8 cellular contexts compared by ENCODE assay signal in genomic region chr11:78645226-78646202, GRCh38.
DNase-seq lines count a peak whose midpoint lies in the region; TF ChIP-seq lines count a peak whose summit lies in the region.

No MANE protein-coding gene starts in this region.

- H3K4me1 ChIP-seq in hepatocyte (ENCODE audit: insufficient read depth) (no peaks in the 10 kb centered on the region), skeletal muscle satellite cell (ENCODE audit: control insufficient read depth, insufficient read depth, low read length) (no peaks in the 10 kb centered on the region)

- no peaks in the 10 kb centered on the region for H3K36me3 Mint-ChIP-seq in T-helper 1 cell treated with Interleukin-12 subunit alpha and Interleukin-12 subunit beta and Interleukin-4 antibody, amounts not matched to agents 30 μg/mL and 1 μg/mL, for 36 hours (ENCODE audit: low read depth)

- no peaks in the 10 kb centered on the region for H3K9me3 Mint-ChIP-seq in T-helper 1 cell treated with Interleukin-12 subunit alpha and Interleukin-12 subunit beta and Interleukin-4 antibody, amounts not matched to agents 30 μg/mL and 1 μg/mL, for 36 hours

- no peak overlapping the region for H3K4me3 ChIP-seq in hepatocyte
- no peak overlapping the region for H3K4me3 ChIP-seq in skeletal muscle satellite cell (ENCODE audit: low read length)

- CTCF ChIA-PET in HEK293T (lab: Yijun Ruan, JAX), result interaction anchor here (0.6 to 4.9 kb wide), 33 partner anchors 10 to 1138 kb away, joined by 3 to 80 read pairs (median 4); partner anchors contain the start of genes NARS2 and TENM4

- peaks cover 21% of the 10 kb centered on the region for H3K4me1 Mint-ChIP-seq in T-helper 1 cell treated with Interleukin-12 subunit alpha and Interleukin-12 subunit beta and Interleukin-4 antibody, amounts not matched to agents 30 μg/mL and 1 μg/mL, for 36 hours (ENCODE audit: low read depth)

- H3K27ac ChIP-seq in hepatocyte, result no peak overlapping the region

- H3K9ac ChIP-seq in skeletal muscle satellite cell (ENCODE audit: low read depth, low read length), result no peak overlapping the region

- H3K9me3 ChIP-seq in hepatocyte (ENCODE audit: low read depth), result no peaks in the 10 kb centered on the region
- H3K9me3 ChIP-seq in skeletal muscle satellite cell (replicated peaks; ENCODE audit: low read length), result no peaks in the 10 kb centered on the region

- WGBS in hepatocyte (ENCODE audit: low lambda C conversion rate, missing lambda C conversion rate), result 45% methylated on average over 5 of the region's 5 CpGs

- H2AFZ ChIP-seq in hepatocyte, result no peak overlapping the region

- H3K27me3 Mint-ChIP-seq in T-helper 1 cell treated with Interleukin-12 subunit alpha and Interleukin-12 subunit beta and Interleukin-4 antibody, amounts not matched to agents 30 μg/mL and 1 μg/mL, for 36 hours (ENCODE audit: low read depth), result no peaks in the 10 kb centered on the region

- no peaks in the 10 kb centered on the region for H4K20me1 ChIP-seq in hepatocyte (ENCODE audit: insufficient read depth, poor library complexity, severe bottlenecking)

- DNase-seq in GM10266 (ENCODE audit: extremely low spot score) (peak; percentile 79), HEK293T (ENCODE audit: extremely low spot score) (peak; percentile 74), NCI-H1092 treated with DMSO at 0.1 percent for 48 hours (lab: John Stamatoyannopoulos, UW) (peak; percentile 80), anterior cingulate cortex (lab: John Stamatoyannopoulos, UW) (peak in 54 of 58 donors; percentile 9 to 79 (median 40)), hepatocyte (ENCODE audit: low spot score) (peak; percentile 81), DMS114 treated with DMSO at 0.1 percent for 48 hours (lab: John Stamatoyannopoulos, UW; ENCODE audit: unreplicated experiment) (no peak)

- H3K79me2 ChIP-seq in hepatocyte, result no peaks in the 10 kb centered on the region

- H3K4me3 Mint-ChIP-seq in T-helper 1 cell treated with Interleukin-12 subunit alpha and Interleukin-12 subunit beta and Interleukin-4 antibody, amounts not matched to agents 30 μg/mL and 1 μg/mL, for 36 hours, result peak overlapping the region; percentile 29

- H3K9me2 ChIP-seq in hepatocyte (replicated peaks; ENCODE audit: insufficient read depth), result no peaks in the 10 kb centered on the region

- H3K27me3 ChIP-seq in hepatocyte (no peaks in the 10 kb centered on the region), skeletal muscle satellite cell (ENCODE audit: control insufficient read depth, insufficient read depth, low read length) (peaks cover 16% of the 10 kb centered on the region)

- POLR2A ChIA-PET in HEK293T (lab: Yijun Ruan, JAX), result no interaction called here

- H3K4me2 ChIP-seq in hepatocyte (no peak overlapping the region), skeletal muscle satellite cell (ENCODE audit: low read length) (peak overlapping the region; percentile 54)

- no peaks in the 10 kb centered on the region for H3K36me3 ChIP-seq in hepatocyte (replicated peaks; ENCODE audit: insufficient read depth, low read depth)
- no peaks in the 10 kb centered on the region for H3K36me3 ChIP-seq in skeletal muscle satellite cell (ENCODE audit: insufficient read depth, low read length)

- peak; percentile 97 for TF ChIP-seq CTCF in GM10266 (IDR thresholded peaks at IDR 0.05; ENCODE audit: control insufficient read depth, insufficient read depth, low read depth, missing control alignments)
- peak; percentile 99 for TF ChIP-seq CTCF in hepatocyte (IDR thresholded peaks at IDR 0.05; ENCODE audit: poor library complexity)

- no peak overlapping the region for H3K27ac Mint-ChIP-seq in T-helper 1 cell treated with Interleukin-12 subunit alpha and Interleukin-12 subunit beta and Interleukin-4 antibody, amounts not matched to agents 30 μg/mL and 1 μg/mL, for 36 hours

TF ChIP-seq in HEK293T, 16 proteins besides CTCF, POLR2A, EP300 and RAD21:
- no peak for TF ChIP-seq PKNOX1 (IDR thresholded peaks at IDR 0.05)
- TF ChIP-seq BHLHE40 (IDR thresholded peaks at IDR 0.05; ENCODE audit: borderline replicate concordance), result no peak
- TF ChIP-seq CTBP1 (IDR thresholded peaks at IDR 0.05; ENCODE audit: borderline replicate concordance), result no peak
- TF ChIP-seq LEF1 (IDR thresholded peaks at IDR 0.05; ENCODE audit: borderline replicate concordance), result no peak
- no peak for TF ChIP-seq ZNF384 (IDR thresholded peaks at IDR 0.05)
